ENCODE assay signal across 22 cellular contexts in the genomic region with DNA sequence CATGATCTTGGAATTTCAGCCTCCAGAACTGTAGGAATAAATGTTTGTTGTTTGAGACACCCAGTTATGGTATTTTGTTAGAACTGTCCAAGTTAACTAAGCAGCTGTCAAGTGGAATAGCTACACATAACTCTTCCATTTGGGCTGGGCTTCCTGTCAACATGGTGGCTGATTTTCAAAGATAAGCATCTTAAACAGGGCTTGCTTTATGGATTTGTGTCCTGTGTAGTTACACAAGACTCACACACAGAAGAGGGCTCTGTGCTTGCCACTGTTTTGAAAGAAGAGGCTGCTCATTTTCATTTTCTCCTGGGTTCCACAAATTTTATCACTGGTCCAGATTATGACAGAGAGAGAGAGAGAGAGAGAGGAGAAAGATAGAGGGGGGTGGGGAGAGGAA. TPM values are rescaled to one million over a fixed set of nuclear protein-coding genes. Genes with fewer than 3 reads are reported as not detected.
"Had no signal": no experiment of that assay in that cellular context is flagged by ENCODE, and none has a peak within 500 bp of the region (broad histone marks: within the 10 kb centered on the region; RNA-seq: fewer than 3 reads in every experiment).

No MANE protein-coding gene starts in this region.

- H3K4me3 ChIP-seq: coronary artery, esophagus muscularis mucosa, heart right ventricle, left lung, lung, neural progenitor cell, spleen, testis, uterus had no signal

- H3K4me1 ChIP-seq: testis, uterus had no signal

- H3K9me3 ChIP-seq: esophagus muscularis mucosa, left lung, testis, uterus had no signal

- H3K36me3 ChIP-seq: esophagus muscularis mucosa, heart right ventricle, left lung, neural progenitor cell, spleen, uterus had no signal

- DNase-seq: activated B cell treated with CpG ODN at 0.5 μM for 24 hours; activated CD4-positive, alpha-beta memory T cell treated with anti-CD3 and anti-CD28 coated beads for 36 hours; activated CD4-positive, alpha-beta T cell treated with anti-CD3 and anti-CD28 coated beads for 4 hours; activated effector memory CD4-positive, alpha-beta T cell treated with anti-CD3 and anti-CD28 coated beads, Interleukin-2, amount 50 U/mL, for 16 hours; activated naive CD4-positive, alpha-beta T cell treated with anti-CD3 and anti-CD28 coated beads, Interleukin-2, amount 10 ng/mL, durations not matched to agents 7 days and 5 days; cerebellar nuclear complex; heart right ventricle; kidney glomerular epithelial cell; left lung; naive thymus-derived CD4-positive, alpha-beta T cell; spleen; stimulated activated CD4-positive, alpha-beta T cell treated with anti-CD3 and anti-CD28 coated beads, Interleukin-4, amount 100 ng/mL, for 1 hour; stimulated activated naive CD4-positive, alpha-beta T cell; testis; uterus had no signal

- H3K27me3 ChIP-seq: esophagus muscularis mucosa, heart right ventricle, left lung, neural progenitor cell, spleen, testis, uterus had no signal

- H3K27ac ChIP-seq: coronary artery, esophagus muscularis mucosa, heart right ventricle, left lung, neural progenitor cell, spleen, testis, uterus had no signal

- H3K9ac ChIP-seq: neural progenitor cell had no signal

- H2AFZ ChIP-seq: neural progenitor cell had no signal

- ATAC-seq: heart right ventricle; left lung; naive thymus-derived CD4-positive, alpha-beta T cell had no signal

- H3K4me2 ChIP-seq: neural progenitor cell had no signal

RNA-seq across cellular contexts. Expression of gene GCG, which starts 35.7 kb away (rescaled TPM):
- total RNA-seq: activated B cell treated with CpG ODN at 0.5 μM for 24 hours; activated CD4-positive, alpha-beta memory T cell treated with anti-CD3 and anti-CD28 coated beads for 36 hours; esophagus muscularis mucosa; heart right ventricle; left lung; lung; naive thymus-derived CD4-positive, alpha-beta T cell; omental fat pad; posterior vena cava; renal cortical epithelial cell; spleen; testis; uterus had no signal
- polyA plus RNA-seq: naive thymus-derived CD4-positive, alpha-beta T cell had no signal
